Comparison of ENCODE assay signal across 1 cellular context in the genomic region with DNA sequence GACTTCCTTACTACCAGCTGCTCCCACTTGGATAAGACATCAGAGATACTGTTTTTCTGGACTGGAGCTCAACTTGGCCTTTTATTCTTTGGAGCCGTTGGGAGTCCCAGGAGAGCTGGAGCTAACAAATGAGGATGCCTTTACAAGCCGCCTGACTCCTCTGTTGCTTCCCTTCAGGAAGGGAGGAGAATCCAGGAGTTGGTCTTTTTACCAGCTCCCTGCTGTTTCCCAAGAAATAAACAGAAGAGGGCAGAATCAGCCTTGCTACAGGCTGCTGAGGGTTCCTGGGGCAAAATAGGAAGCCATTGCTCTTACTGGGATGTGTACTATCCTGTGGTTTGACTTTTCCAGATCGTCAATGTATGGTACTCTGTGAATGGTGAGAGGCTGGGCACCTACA.
TF ChIP-seq lines count a peak whose summit lies in the region.

No MANE protein-coding gene starts in this region.

TF ChIP-seq in IMR-90, 13 proteins besides CTCF, POLR2A, EP300 and RAD21:
- TF ChIP-seq, protein P1, sequence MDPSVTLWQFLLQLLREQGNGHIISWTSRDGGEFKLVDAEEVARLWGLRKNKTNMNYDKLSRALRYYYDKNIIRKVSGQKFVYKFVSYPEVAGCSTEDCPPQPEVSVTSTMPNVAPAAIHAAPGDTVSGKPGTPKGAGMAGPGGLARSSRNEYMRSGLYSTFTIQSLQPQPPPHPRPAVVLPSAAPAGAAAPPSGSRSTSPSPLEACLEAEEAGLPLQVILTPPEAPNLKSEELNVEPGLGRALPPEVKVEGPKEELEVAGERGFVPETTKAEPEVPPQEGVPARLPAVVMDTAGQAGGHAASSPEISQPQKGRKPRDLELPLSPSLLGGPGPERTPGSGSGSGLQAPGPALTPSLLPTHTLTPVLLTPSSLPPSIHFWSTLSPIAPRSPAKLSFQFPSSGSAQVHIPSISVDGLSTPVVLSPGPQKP (IDR thresholded peaks at IDR 0.05; ENCODE audit: borderline replicate concordance, low read depth, low read length) = no peak
- TF ChIP-seq RCOR1 (IDR thresholded peaks at IDR 0.05; ENCODE audit: insufficient replicate concordance, low read length) = no peak
- TF ChIP-seq CHD1 (IDR thresholded peaks at IDR 0.05; ENCODE audit: low read depth, low read length) = no peak
- no peak for TF ChIP-seq NFE2L2 (IDR thresholded peaks at IDR 0.05; ENCODE audit: low read depth, low read length)
- no peak for TF ChIP-seq CEBPB (IDR thresholded peaks at IDR 0.05; ENCODE audit: low read depth, low read length)
- no peak for TF ChIP-seq BHLHE40 (IDR thresholded peaks at IDR 0.05; ENCODE audit: low read depth, low read length)
- TF ChIP-seq MAFK (IDR thresholded peaks at IDR 0.05; ENCODE audit: low read depth, low read length) = no peak
- TF ChIP-seq, protein P2, sequence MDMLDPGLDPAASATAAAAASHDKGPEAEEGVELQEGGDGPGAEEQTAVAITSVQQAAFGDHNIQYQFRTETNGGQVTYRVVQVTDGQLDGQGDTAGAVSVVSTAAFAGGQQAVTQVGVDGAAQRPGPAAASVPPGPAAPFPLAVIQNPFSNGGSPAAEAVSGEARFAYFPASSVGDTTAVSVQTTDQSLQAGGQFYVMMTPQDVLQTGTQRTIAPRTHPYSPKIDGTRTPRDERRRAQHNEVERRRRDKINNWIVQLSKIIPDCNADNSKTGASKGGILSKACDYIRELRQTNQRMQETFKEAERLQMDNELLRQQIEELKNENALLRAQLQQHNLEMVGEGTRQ (IDR thresholded peaks at IDR 0.05; ENCODE audit: low read depth, low read length) = no peak
TF ChIP-seq in IMR-90: peak in this region for 0.
